Comparison of ENCODE assay signal across 21 cellular contexts in genomic region chr17:44193326-44194084, GRCh38. TPM values are rescaled to one million over a fixed set of nuclear protein-coding genes. Genes with fewer than 3 reads are reported as not detected.
DNase-seq lines count a peak whose midpoint lies in the region; ATAC-seq and TF ChIP-seq lines count a peak whose summit lies in the region.
"Had no signal": no experiment of that assay in that cellular context is flagged by ENCODE, and none has a peak within 500 bp of the region (broad histone marks: within the 10 kb centered on the region; RNA-seq: fewer than 3 reads in every experiment).

No MANE protein-coding gene starts in this region.

- H3K4me1 ChIP-seq in NT2/D1 (ENCODE audit: insufficient read depth, insufficient read length), result peaks cover 30% of the 10 kb centered on the region

- no peaks in the 10 kb centered on the region for H3K9me3 ChIP-seq in NT2/D1 (ENCODE audit: insufficient read depth, low read length)
- H3K9me3 ChIP-seq: adrenal gland, left lung, spleen, uterus had no signal

- H3K9me3 Mint-ChIP-seq in activated T-cell treated with anti-CD3 and anti-CD28 coated beads, Interleukin-2, amount 50 U/mL, for 72 hours, result no peaks in the 10 kb centered on the region
- H3K9me3 Mint-ChIP-seq in activated T-cell treated with anti-CD3 and anti-CD28 coated beads, Interleukin-2, amount 50 U/mL, for 4 hours, result no peaks in the 10 kb centered on the region

- peak overlapping the region in 12 of 21 experiments; percentile 5 to 66 (median 34) for H3K27ac ChIP-seq in skin epidermis
- H3K27ac ChIP-seq: adrenal gland, left lung, uterus had no signal

- DNase-seq in activated T-cell treated with anti-CD3 and anti-CD28 coated beads, Interleukin-2, amount 50 U/mL, for 72 hours, result no peak
- no peak for DNase-seq in activated T-cell treated with anti-CD3 and anti-CD28 coated beads, Interleukin-2, amount 50 U/mL, for 4 hours
- DNase-seq in NT2/D1 (ENCODE audit: low read depth, low spot score) (no peak), erythroblast (lab: John Stamatoyannopoulos, UW) (no peak), H7 (no peak), HT-29 (ENCODE audit: low spot score) (no peak)
- DNase-seq: activated CD4-positive, alpha-beta T cell treated with anti-CD3 and anti-CD28 coated beads for 1 hour; foreskin fibroblast; left lung; NCI-H1436 treated with DMSO at 0.1 percent for 48 hours; NCI-H226; SHP77; spleen; stimulated activated naive CD4-positive, alpha-beta T cell; T-helper 17 cell; uterus had no signal

- peak; percentile 6 for TF ChIP-seq POLR2A in erythroblast (IDR thresholded peaks at IDR 0.05; ENCODE audit: low read length)

- peak overlapping the region; percentile 39 for H3K9ac ChIP-seq in NT2/D1 (ENCODE audit: insufficient read length, low read depth)

- peaks cover 26% of the 10 kb centered on the region for H3K4me1 Mint-ChIP-seq in activated T-cell treated with anti-CD3 and anti-CD28 coated beads, Interleukin-2, amount 50 U/mL, for 72 hours (ENCODE audit: low read depth)
- peaks cover 20% of the 10 kb centered on the region for H3K4me1 Mint-ChIP-seq in activated T-cell treated with anti-CD3 and anti-CD28 coated beads, Interleukin-2, amount 50 U/mL, for 4 hours (ENCODE audit: low read depth)

- peaks cover 88% of the 10 kb centered on the region for H3K36me3 ChIP-seq in NT2/D1 (ENCODE audit: insufficient read depth, insufficient read length, low read length)
- peaks cover 35% of the 10 kb centered on the region for H3K36me3 ChIP-seq in H7 (replicated peaks; ENCODE audit: control insufficient read depth, insufficient read depth, low read length)
- H3K36me3 ChIP-seq: uterus had no signal

- peak overlapping the region; percentile 33 for H3K27ac Mint-ChIP-seq in activated T-cell treated with anti-CD3 and anti-CD28 coated beads, Interleukin-2, amount 50 U/mL, for 72 hours
- H3K27ac Mint-ChIP-seq: T-helper 17 cell had no signal

- no peaks in the 10 kb centered on the region for H3K27me3 Mint-ChIP-seq in activated T-cell treated with anti-CD3 and anti-CD28 coated beads, Interleukin-2, amount 50 U/mL, for 72 hours (ENCODE audit: low read depth)
- H3K27me3 Mint-ChIP-seq in activated T-cell treated with anti-CD3 and anti-CD28 coated beads, Interleukin-2, amount 50 U/mL, for 4 hours (ENCODE audit: low read depth), result no peaks in the 10 kb centered on the region
- H3K27me3 Mint-ChIP-seq: progenitor cell of endocrine pancreas, T-helper 17 cell had no signal

- peaks cover 9 to 21% of the 10 kb centered on the region in 2 donors for H3K36me3 Mint-ChIP-seq in activated T-cell treated with anti-CD3 and anti-CD28 coated beads, Interleukin-2, amount 50 U/mL, for 72 hours (ENCODE audit: insufficient read depth in 2 of 2)
- peaks cover 38% of the 10 kb centered on the region for H3K36me3 Mint-ChIP-seq in activated T-cell treated with anti-CD3 and anti-CD28 coated beads, Interleukin-2, amount 50 U/mL, for 4 hours (ENCODE audit: insufficient read depth)

- H3K27me3 ChIP-seq in NT2/D1 (ENCODE audit: insufficient read depth, insufficient read length) (no peaks in the 10 kb centered on the region), H7 (ENCODE audit: control insufficient read depth, insufficient read depth, low read length) (no peaks in the 10 kb centered on the region)
- H3K27me3 ChIP-seq: adrenal gland, left lung, spleen, uterus had no signal

- H3K4me3 ChIP-seq in NT2/D1 (ENCODE audit: insufficient read length, low read depth) (no peak overlapping the region), skin epidermis (no peak overlapping the region), H7 (ENCODE audit: insufficient read depth, low read depth, low read length) (no peak overlapping the region)
- H3K4me3 ChIP-seq: adrenal gland, left lung, spleen, uterus had no signal

- no peak overlapping the region for H3K4me3 Mint-ChIP-seq in activated T-cell treated with anti-CD3 and anti-CD28 coated beads, Interleukin-2, amount 50 U/mL, for 72 hours
- no peak overlapping the region for H3K4me3 Mint-ChIP-seq in activated T-cell treated with anti-CD3 and anti-CD28 coated beads, Interleukin-2, amount 50 U/mL, for 4 hours
- H3K4me3 Mint-ChIP-seq: T-helper 17 cell had no signal

- ATAC-seq in activated T-cell treated with anti-CD3 and anti-CD28 coated beads, Interleukin-2, amount 50 U/mL, for 72 hours (replicated peaks in 1 of 2), result no peak
- no peak for ATAC-seq in activated T-cell treated with anti-CD3 and anti-CD28 coated beads, Interleukin-2, amount 50 U/mL, for 4 hours
- no peak for ATAC-seq in GM19023 (IDR thresholded peaks at IDR 0.05; ENCODE audit: unreplicated experiment)
- ATAC-seq: left lung had no signal

RNA-seq across cellular contexts. Expression of gene ATXN7L3, which starts 6.2 kb away (rescaled TPM):
- total RNA-seq in activated T-cell treated with anti-CD3 and anti-CD28 coated beads, Interleukin-2, amount 50 U/mL, for 72 hours, result 10 to 100 TPM; 96.1 to 97.6 TPM
- 100 to 1,000 TPM; 101 to 111 (median 110) TPM for total RNA-seq in activated T-cell treated with anti-CD3 and anti-CD28 coated beads, Interleukin-2, amount 50 U/mL, for 4 hours
- total RNA-seq in H7 (2014; rRNA removed; shearing (Covaris generic)), result 80.6 and 83.4 TPM in 2 replicates
- 70.5 and 82.7 TPM in 2 replicates for total RNA-seq in HT-29 (2014; rRNA removed; shearing (Covaris generic))

RNA-seq across cellular contexts. Expression of gene TMUB2, which starts 6.7 kb away (rescaled TPM):
- total RNA-seq in activated T-cell treated with anti-CD3 and anti-CD28 coated beads, Interleukin-2, amount 50 U/mL, for 72 hours, result 10 to 100 TPM; 40.8 to 46.2 TPM
- total RNA-seq in activated T-cell treated with anti-CD3 and anti-CD28 coated beads, Interleukin-2, amount 50 U/mL, for 4 hours, result 10 to 100 TPM; 15.2 to 19.6 (median 17.9) TPM
- total RNA-seq in H7 (2014; rRNA removed; shearing (Covaris generic)), result 19.1 and 25.7 TPM in 2 replicates
- 41.9 and 45.4 TPM in 2 replicates for total RNA-seq in HT-29 (2014; rRNA removed; shearing (Covaris generic))

RNA-seq across cellular contexts. Expression of gene ASB16, which starts 23.0 kb away (rescaled TPM):
- under 1 TPM; 0.34 to 0.44 TPM for total RNA-seq in activated T-cell treated with anti-CD3 and anti-CD28 coated beads, Interleukin-2, amount 50 U/mL, for 72 hours
- total RNA-seq in activated T-cell treated with anti-CD3 and anti-CD28 coated beads, Interleukin-2, amount 50 U/mL, for 4 hours, result under 1 TPM in 2 of 3 donors, not detected in 1; 0.08 to 0.11 TPM
- total RNA-seq in H7 (2014; rRNA removed; shearing (Covaris generic)), result 0.17 TPM in 1 of 2 replicates, not detected in the other
- 0.03 TPM in 1 of 2 replicates, not detected in the other for total RNA-seq in HT-29 (2014; rRNA removed; shearing (Covaris generic))
- total RNA-seq: cerebellum, left lung, T-helper 17 cell had no signal

RNA-seq across cellular contexts. Expression of gene UBTF, which starts 26.0 kb away (rescaled TPM):
- total RNA-seq in activated T-cell treated with anti-CD3 and anti-CD28 coated beads, Interleukin-2, amount 50 U/mL, for 72 hours, result 100 to 1,000 TPM; 105 to 125 TPM
- total RNA-seq in activated T-cell treated with anti-CD3 and anti-CD28 coated beads, Interleukin-2, amount 50 U/mL, for 4 hours, result 100 to 1,000 TPM; 147 to 158 (median 154) TPM
- 63.3 and 66.2 TPM in 2 replicates for total RNA-seq in H7 (2014; rRNA removed; shearing (Covaris generic))
- 61.8 and 65.2 TPM in 2 replicates for total RNA-seq in HT-29 (2014; rRNA removed; shearing (Covaris generic))

RNA-seq across cellular contexts. Expression of gene HROB, which starts 51.8 kb away (rescaled TPM):
- total RNA-seq in activated T-cell treated with anti-CD3 and anti-CD28 coated beads, Interleukin-2, amount 50 U/mL, for 72 hours, result 10 to 100 TPM; 20.7 to 27.8 TPM
- total RNA-seq in activated T-cell treated with anti-CD3 and anti-CD28 coated beads, Interleukin-2, amount 50 U/mL, for 4 hours, result 1 to 10 TPM; 6.4 to 9.4 (median 7.9) TPM
- 12.9 and 15.7 TPM in 2 replicates for total RNA-seq in H7 (2014; rRNA removed; shearing (Covaris generic))
- total RNA-seq in HT-29 (2014; rRNA removed; shearing (Covaris generic)), result 5.8 and 7.8 TPM in 2 replicates
